37 cellular contexts compared by ENCODE assay signal in genomic region chr14:95758331-95758730, GRCh38. TPM values are rescaled to one million over a fixed set of nuclear protein-coding genes. Genes with fewer than 3 reads are reported as not detected.
"Had no signal": no experiment of that assay in that cellular context is flagged by ENCODE, and none has a peak within 500 bp of the region (broad histone marks: within the 10 kb centered on the region; RNA-seq: fewer than 3 reads in every experiment).

No MANE protein-coding gene starts in this region.

- H3K9me3 Mint-ChIP-seq: activated CD4-positive, alpha-beta memory T cell treated with anti-CD3 and anti-CD28 coated beads, Interleukin-2, amount 10 ng/mL, durations not matched to agents 7 days and 5 days; activated naive CD4-positive, alpha-beta T cell treated with anti-CD3 and anti-CD28 coated beads, Interleukin-2, amount 10 ng/mL, durations not matched to agents 7 days and 5 days; activated naive CD8-positive, alpha-beta T cell treated with anti-CD3 and anti-CD28 coated beads, Interleukin-2, amount 50 U/mL, for 24 hours; central memory CD8-positive, alpha-beta T cell had no signal

- H3K4me3 Mint-ChIP-seq: activated CD4-positive, alpha-beta memory T cell treated with anti-CD3 and anti-CD28 coated beads, Interleukin-2, amount 10 ng/mL, durations not matched to agents 7 days and 5 days; activated CD8-positive, alpha-beta memory T cell treated with anti-CD3 and anti-CD28 coated beads, Interleukin-2, amount 10 ng/mL, durations not matched to agents 7 days and 5 days; activated naive CD4-positive, alpha-beta T cell treated with anti-CD3 and anti-CD28 coated beads, Interleukin-2, amount 10 ng/mL, durations not matched to agents 7 days and 5 days; activated naive CD8-positive, alpha-beta T cell; activated naive CD8-positive, alpha-beta T cell treated with anti-CD3 and anti-CD28 coated beads, Interleukin-2, amount 50 U/mL, for 24 hours; central memory CD8-positive, alpha-beta T cell had no signal

- H3K9ac ChIP-seq: KMS-11 had no signal

- H3K27ac ChIP-seq: brain microvascular endothelial cell, KMS-11, Peyer's patch, SJSA1, WERI-Rb-1 had no signal

- DNase-seq: activated CD4-positive, alpha-beta memory T cell treated with anti-CD3 and anti-CD28 coated beads, Interleukin-2, amount 10 ng/mL, durations not matched to agents 7 days and 5 days; activated CD4-positive, alpha-beta T cell treated with anti-CD3 and anti-CD28 coated beads for 1 hour; activated CD4-positive, alpha-beta T cell treated with anti-CD3 and anti-CD28 coated beads for 48 hours; activated CD4-positive, CD25-positive, alpha-beta regulatory T cell; activated CD8-positive, alpha-beta memory T cell treated with anti-CD3 and anti-CD28 coated beads for 24 hours; activated CD8-positive, alpha-beta memory T cell treated with anti-CD3 and anti-CD28 coated beads, Interleukin-2, amount 10 ng/mL, durations not matched to agents 7 days and 5 days; activated CD8-positive, alpha-beta memory T cell treated with anti-CD3 and anti-CD28 coated beads, Interleukin-2, amount 50 U/mL, for 48 hours; activated effector memory CD4-positive, alpha-beta T cell treated with Interleukin-2 at 50 U/mL for 16 hours; activated naive CD4-positive, alpha-beta T cell treated with anti-CD3 and anti-CD28 coated beads, Interleukin-2, amount 10 ng/mL, durations not matched to agents 7 days and 5 days; activated naive CD8-positive, alpha-beta T cell treated with anti-CD3 and anti-CD28 coated beads, Interleukin-2, amount 50 U/mL, for 24 hours; activated T-cell treated with anti-CD3 and anti-CD28 coated beads, Interleukin-2, amount 50 U/mL, for 48 hours; brain microvascular endothelial cell; NCI-H1092 treated with DMSO at 0.1 percent for 48 hours; NCI-H1417; NCI-H146; NCI-H187; NCI-H2029 treated with DMSO at 0.1 percent for 48 hours; NCI-H2107; NCI-H345; NCI-H524 treated with DMSO at 0.1 percent for 48 hours; NK-92 treated with Interleukin-12 subunit alpha and Interleukin-12 subunit beta, amount 100 ng/mL, for 24 hours; PC-3; Peyer's patch; RPMI8226; SHP77 treated with DMSO at 0.1 percent for 48 hours; SW 1271; T-helper 1 cell; T1000; WERI-Rb-1 had no signal

- H3K36me3 ChIP-seq: brain microvascular endothelial cell, Peyer's patch, SJSA1, WERI-Rb-1 had no signal

- H3K27ac Mint-ChIP-seq: activated CD4-positive, alpha-beta memory T cell treated with anti-CD3 and anti-CD28 coated beads, Interleukin-2, amount 10 ng/mL, durations not matched to agents 7 days and 5 days; activated CD8-positive, alpha-beta memory T cell treated with anti-CD3 and anti-CD28 coated beads, Interleukin-2, amount 10 ng/mL, durations not matched to agents 7 days and 5 days; activated naive CD4-positive, alpha-beta T cell treated with anti-CD3 and anti-CD28 coated beads, Interleukin-2, amount 10 ng/mL, durations not matched to agents 7 days and 5 days; activated naive CD8-positive, alpha-beta T cell; activated naive CD8-positive, alpha-beta T cell treated with anti-CD3 and anti-CD28 coated beads, Interleukin-2, amount 50 U/mL, for 24 hours had no signal

- H3K27me3 ChIP-seq: brain microvascular endothelial cell, Peyer's patch, SJSA1 had no signal

- H3K36me3 Mint-ChIP-seq: activated CD8-positive, alpha-beta memory T cell treated with anti-CD3 and anti-CD28 coated beads, Interleukin-2, amount 10 ng/mL, durations not matched to agents 7 days and 5 days; activated naive CD4-positive, alpha-beta T cell treated with anti-CD3 and anti-CD28 coated beads, Interleukin-2, amount 10 ng/mL, durations not matched to agents 7 days and 5 days; activated naive CD8-positive, alpha-beta T cell had no signal

- H3K4me1 ChIP-seq: Peyer's patch, SJSA1 had no signal

- H3K4me3 ChIP-seq: Peyer's patch, SJSA1 had no signal

- H3K9me3 ChIP-seq: Peyer's patch, SJSA1 had no signal

- H3K4me1 Mint-ChIP-seq: activated CD4-positive, alpha-beta memory T cell treated with anti-CD3 and anti-CD28 coated beads, Interleukin-2, amount 10 ng/mL, durations not matched to agents 7 days and 5 days; activated CD8-positive, alpha-beta memory T cell treated with anti-CD3 and anti-CD28 coated beads, Interleukin-2, amount 10 ng/mL, durations not matched to agents 7 days and 5 days; activated naive CD4-positive, alpha-beta T cell treated with anti-CD3 and anti-CD28 coated beads, Interleukin-2, amount 10 ng/mL, durations not matched to agents 7 days and 5 days; activated naive CD8-positive, alpha-beta T cell treated with anti-CD3 and anti-CD28 coated beads, Interleukin-2, amount 50 U/mL, for 24 hours; central memory CD8-positive, alpha-beta T cell had no signal

RNA-seq across cellular contexts. Expression of gene TCL1A, which starts 44.4 kb away (rescaled TPM):
- total RNA-seq: activated CD4-positive, alpha-beta memory T cell treated with anti-CD3 and anti-CD28 coated beads, Interleukin-2, amount 10 ng/mL, durations not matched to agents 7 days and 5 days; activated CD8-positive, alpha-beta memory T cell treated with anti-CD3 and anti-CD28 coated beads, Interleukin-2, amount 10 ng/mL, durations not matched to agents 7 days and 5 days; chondrocyte; LHCN-M2; NCI-H460; PC-3; SJSA1; T-helper 2 cell treated with Interferon-gamma antibody and Interleukin-4, amounts not matched to agents 100 ng/mL and 5 ng/mL, for 36 hours had no signal
